Comparison of ENCODE assay signal across 8 cellular contexts in genomic region chr22:36528795-36529718, GRCh38. TPM values are rescaled to one million over a fixed set of nuclear protein-coding genes. Genes with fewer than 3 reads are reported as not detected.
DNase-seq lines count a peak whose midpoint lies in the region; ATAC-seq and TF ChIP-seq lines count a peak whose summit lies in the region.

Gene EIF3D (minus strand): TSS chr22:36529166. CDS start chr22:36526121, 3,045 bp downstream.

- H3K4me2 ChIP-seq in SK-N-SH = peak within 1 kb of the TSS; percentile 92

- H2AFZ ChIP-seq in SK-N-SH (ENCODE audit: low read depth) = peak within 1 kb of the TSS; percentile 97

- TF ChIP-seq POLR2A in gastroesophageal sphincter (IDR thresholded peaks at IDR 0.05) = peak; percentile 43 to 61

- peak within 1 kb of the TSS; percentile 91 for H3K9ac ChIP-seq in SK-N-SH

- TF ChIP-seq CTCF in SK-N-SH (IDR thresholded peaks at IDR 0.05) = no peak
- peak in 1 of 4 experiments; percentile 20 for TF ChIP-seq CTCF in gastroesophageal sphincter (IDR thresholded peaks at IDR 0.05)
- peak; percentile 66 for TF ChIP-seq CTCF in neutrophil (IDR thresholded peaks at IDR 0.05)

- peaks cover 12% of the 10 kb centered on the region for H3F3A ChIP-seq in SK-N-SH (replicated peaks; ENCODE audit: insufficient read depth)

- H3K36me3 ChIP-seq in SK-N-SH (replicated peaks in 1 of 2; ENCODE audit: control insufficient read depth in 1 of 2, insufficient read depth in 2 of 2, low read length in 1 of 2) (peaks cover 27 to 35% of the 10 kb centered on the region in 2 experiments), gastroesophageal sphincter (peaks cover 0 to 34% of the 10 kb centered on the region in 2 donors), neutrophil (peaks cover 22% of the 10 kb centered on the region)

- H3K9me3 ChIP-seq in SK-N-SH (no peaks in the 10 kb centered on the region), gastroesophageal sphincter (no peaks in the 10 kb centered on the region), neutrophil (no peaks in the 10 kb centered on the region)

- POLR2A ChIA-PET in SK-N-SH (lab: Yijun Ruan, JAX) = interaction anchor here (0.6 to 1.5 kb wide), 7 partner anchors 10 to 284 kb away, joined by 3 to 6 read pairs (median 3); partner anchors contain the start of genes FOXRED2 and IFT27

- no peak for TF ChIP-seq RAD21 in SK-N-SH (IDR thresholded peaks at IDR 0.05; ENCODE audit: low read length)

- ATAC-seq in HG02571 (IDR thresholded peaks at IDR 0.05; ENCODE audit: unreplicated experiment) (peak; percentile 92), gastroesophageal sphincter (peak; percentile 97)

- no peaks in the 10 kb centered on the region for H3K9me2 ChIP-seq in SK-N-SH

- H3K4me3 ChIP-seq in SK-N-SH (ENCODE audit: low read depth in 2 of 2, low read length in 1 of 2) (peak within 1 kb of the TSS; percentile 76 to 82), gastroesophageal sphincter (peak within 1 kb of the TSS; percentile 59 to 82), neutrophil (ENCODE audit: low read depth in 1 of 2, low read length in 1 of 2) (peak within 1 kb of the TSS; percentile 92 to 95)

- no peak for TF ChIP-seq EP300 in SK-N-SH (IDR thresholded peaks at IDR 0.05; ENCODE audit: borderline replicate concordance in 1 of 2, low read depth in 1 of 2, low read length in 1 of 2)
- TF ChIP-seq EP300 in gastroesophageal sphincter (IDR thresholded peaks at IDR 0.05) = no peak

- CTCF ChIA-PET in SK-N-SH (lab: Yijun Ruan, JAX) = interaction anchor here (0.9 to 2.4 kb wide), 6 partner anchors 14 to 449 kb away, joined by 3 to 11 read pairs (median 4); partner anchors contain the start of gene CACNG2

- H4K20me1 ChIP-seq in SK-N-SH (ENCODE audit: insufficient read depth) = peaks cover 18% of the 10 kb centered on the region; the same call in 1 of the 2 replicates

- peaks cover 42% of the 10 kb centered on the region for H3K79me2 ChIP-seq in SK-N-SH (ENCODE audit: insufficient read depth)

- H3K27ac ChIP-seq in SK-N-SH (ENCODE audit: low read depth in 2 of 2, low read length in 1 of 2) = peak within 1 kb of the TSS; percentile 83 to 90
- peak within 1 kb of the TSS; percentile 88 to 97 (median 93) for H3K27ac ChIP-seq in gastroesophageal sphincter
- peak within 1 kb of the TSS; percentile 90 for H3K27ac ChIP-seq in neutrophil
- H3K27ac ChIP-seq in substantia nigra (ENCODE audit: low read depth, low read length, poor library complexity, severe bottlenecking) = peak within 1 kb of the TSS; percentile 81

- H3K4me1 ChIP-seq in SK-N-SH (ENCODE audit: control insufficient read depth in 1 of 2, insufficient read depth in 2 of 2, low read depth in 1 of 2, low read length in 1 of 2) = peaks cover 3 to 6% of the 10 kb centered on the region in 2 experiments; a peak in 1 of 4 replicates
- peaks cover 0 to 27% (median 6%) of the 10 kb centered on the region in 3 donors for H3K4me1 ChIP-seq in gastroesophageal sphincter
- H3K4me1 ChIP-seq in neutrophil (ENCODE audit: control insufficient read depth in 1 of 2, insufficient read depth in 1 of 2, low read depth in 1 of 2, low read length in 1 of 2) = peaks cover 20% of the 10 kb centered on the region in 2 experiments

- DNase-seq in GM04504 (ENCODE audit: low read depth) (peak; percentile 99), NCI-H1048 (lab: John Stamatoyannopoulos, UW) (peak; percentile 98), SK-N-SH (peak; percentile 91), substantia nigra (lab: John Stamatoyannopoulos, UW) (peak; percentile 84 to 98 (median 95))
- DNase-seq in activated naive CD4-positive, alpha-beta T cell treated with anti-CD3 and anti-CD28 coated beads, Interleukin-2, amount 50 U/mL, for 16 hours = peak; percentile 97

- H3K27me3 ChIP-seq in SK-N-SH (ENCODE audit: insufficient read depth) (no peaks in the 10 kb centered on the region), gastroesophageal sphincter (no peaks in the 10 kb centered on the region), neutrophil (no peaks in the 10 kb centered on the region)

- whole genome bisulfite sequencing in SK-N-SH (ENCODE audit: low lambda C conversion rate) = 0% methylated on average over 9 of the region's 82 CpGs
- WGBS in gastroesophageal sphincter (ENCODE audit: low coverage in 1 of 2), 2 donors = 0 to 1% methylated on average over 9 to 10 of the region's 82 CpGs

TF ChIP-seq in SK-N-SH, 30 proteins besides CTCF, POLR2A, EP300 and RAD21 (continues in another document):
- TF ChIP-seq, protein P1, sequence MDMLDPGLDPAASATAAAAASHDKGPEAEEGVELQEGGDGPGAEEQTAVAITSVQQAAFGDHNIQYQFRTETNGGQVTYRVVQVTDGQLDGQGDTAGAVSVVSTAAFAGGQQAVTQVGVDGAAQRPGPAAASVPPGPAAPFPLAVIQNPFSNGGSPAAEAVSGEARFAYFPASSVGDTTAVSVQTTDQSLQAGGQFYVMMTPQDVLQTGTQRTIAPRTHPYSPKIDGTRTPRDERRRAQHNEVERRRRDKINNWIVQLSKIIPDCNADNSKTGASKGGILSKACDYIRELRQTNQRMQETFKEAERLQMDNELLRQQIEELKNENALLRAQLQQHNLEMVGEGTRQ (IDR thresholded peaks at IDR 0.05; ENCODE audit: borderline replicate concordance, low read depth, low read length) = no peak
- TF ChIP-seq TAF1 (IDR thresholded peaks at IDR 0.05; ENCODE audit: borderline replicate concordance, low read depth, low read length) (peak; percentile 89), REST (IDR thresholded peaks at IDR 0.05; ENCODE audit: low read depth, low read length) (no peak), POLR2AphosphoS5 (IDR thresholded peaks at IDR 0.05; ENCODE audit: low read depth, low read length) (peak; percentile 68), NFIC (IDR thresholded peaks at IDR 0.05; ENCODE audit: borderline replicate concordance) (peak; percentile 10; the same call in 1 of the 2 replicates), GATA2 (CRISPR knock-in tag; IDR thresholded peaks at IDR 0.05) (no peak), FOSL2 (IDR thresholded peaks at IDR 0.05; ENCODE audit: borderline replicate concordance, low read depth) (no peak), MEF2A (IDR thresholded peaks at IDR 0.05; ENCODE audit: borderline replicate concordance, low read depth) (no peak; the same call in 1 of the 2 replicates), RXRA (IDR thresholded peaks at IDR 0.05; ENCODE audit: borderline replicate concordance, low read depth) (no peak), FOXM1 (IDR thresholded peaks at IDR 0.05; ENCODE audit: low read depth) (no peak), SIN3A (IDR thresholded peaks at IDR 0.05; ENCODE audit: borderline replicate concordance, low read depth, low read length) (peak; percentile 38; the same call in 1 of the 2 replicates), RFX5 (IDR thresholded peaks at IDR 0.05; ENCODE audit: low read length) (no peak), TCF12 (IDR thresholded peaks at IDR 0.05) (no peak), EZH2phosphoT487 (IDR thresholded peaks at IDR 0.05; ENCODE audit: borderline replicate concordance, low read depth) (no peak)
- TF ChIP-seq, protein P2, sequence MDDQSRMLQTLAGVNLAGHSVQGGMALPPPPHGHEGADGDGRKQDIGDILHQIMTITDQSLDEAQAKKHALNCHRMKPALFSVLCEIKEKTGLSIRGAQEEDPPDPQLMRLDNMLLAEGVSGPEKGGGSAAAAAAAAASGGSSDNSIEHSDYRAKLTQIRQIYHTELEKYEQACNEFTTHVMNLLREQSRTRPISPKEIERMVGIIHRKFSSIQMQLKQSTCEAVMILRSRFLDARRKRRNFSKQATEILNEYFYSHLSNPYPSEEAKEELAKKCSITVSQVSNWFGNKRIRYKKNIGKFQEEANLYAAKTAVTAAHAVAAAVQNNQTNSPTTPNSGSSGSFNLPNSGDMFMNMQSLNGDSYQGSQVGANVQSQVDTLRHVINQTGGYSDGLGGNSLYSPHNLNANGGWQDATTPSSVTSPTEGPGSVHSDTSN (IDR thresholded peaks at IDR 0.05) = peak; percentile 79

RNA-seq across cellular contexts. Expression of gene EIF3D, which starts in this region (rescaled TPM):
- 423 and 498 TPM in 2 replicates for polyA plus RNA-seq in SK-N-SH (2012; rRNA removed)
- polyA plus RNA-seq in SK-N-SH (2012; cell fraction: cytosol; rRNA removed) = 300 and 379 TPM in 2 replicates
- 400 and 411 TPM in 2 replicates for polyA plus RNA-seq in SK-N-SH (2012; cell fraction: nucleus; rRNA removed)
- 100 to 1,000 TPM; 244 to 309 (median 271) TPM for total RNA-seq in gastroesophageal sphincter

Comparison
In these comparisons a context has a peak if more than half of its experiments do, and no peak if none do; other contexts are left out.
1. Peak in every context shown above with its lines: DNase-seq, ATAC-seq, H3K4me3 ChIP-seq and H3K27ac ChIP-seq.